In the genomic region with DNA sequence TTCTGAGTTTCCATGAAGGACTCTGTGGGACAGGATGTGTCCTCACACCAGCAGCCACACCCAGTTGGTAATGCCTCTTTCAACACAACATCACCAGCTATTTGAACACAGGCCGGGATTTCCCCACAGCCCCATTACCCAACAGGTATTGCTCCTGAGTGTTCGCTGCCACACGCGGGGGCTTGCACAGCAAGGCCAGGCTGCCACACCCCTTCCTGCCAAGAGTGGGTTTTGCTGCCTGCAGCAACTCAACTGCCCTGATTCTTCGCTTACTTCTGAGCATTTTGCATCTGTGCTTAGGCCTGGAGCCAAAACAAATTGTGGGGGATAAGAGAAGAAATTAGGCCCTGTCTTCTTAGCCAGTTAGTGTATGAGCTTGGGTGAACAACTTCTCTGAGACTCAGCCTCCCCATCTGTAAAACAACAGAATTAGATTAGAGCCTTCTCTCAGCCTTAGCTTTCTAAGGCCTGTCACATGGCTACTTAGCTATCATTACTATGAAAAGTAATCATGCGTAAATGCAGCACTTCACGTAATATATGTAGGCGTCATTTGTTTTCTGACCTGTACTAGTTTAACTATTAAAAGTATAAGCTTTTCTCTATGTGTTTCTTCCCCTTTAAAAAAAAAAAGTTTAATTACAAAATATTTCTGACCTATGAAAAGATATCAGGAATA, we compare ENCODE assay signal across 9 cellular contexts. TPM values are rescaled to one million over a fixed set of nuclear protein-coding genes. Genes with fewer than 3 reads are reported as not detected.
DNase-seq lines count a peak whose midpoint lies in the region; ATAC-seq, FAIRE-seq and TF ChIP-seq lines count a peak whose summit lies in the region.
"Had no signal": no experiment of that assay in that cellular context is flagged by ENCODE, and none has a peak within 500 bp of the region (broad histone marks: within the 10 kb centered on the region; RNA-seq: fewer than 3 reads in every experiment).

No MANE protein-coding gene starts in this region.

- H3K36me3 ChIP-seq in breast epithelium (no peaks in the 10 kb centered on the region), esophagus muscularis mucosa (no peaks in the 10 kb centered on the region)
- H3K36me3 ChIP-seq: BE2C had no signal

- CTCF ChIA-PET in MCF 10A (lab: Yijun Ruan, JAX) = interaction anchor here (0.5 to 6.0 kb wide), 39 partner anchors 10 to 690 kb away, joined by 3 to 76 read pairs (median 5); a partner anchor contains a TSS

- no peak overlapping the region for H3K4me3 ChIP-seq in breast epithelium
- H3K4me3 ChIP-seq in esophagus muscularis mucosa = no peak overlapping the region

- H3K27ac ChIP-seq in breast epithelium = no peak overlapping the region
- H3K27ac ChIP-seq in esophagus muscularis mucosa (replicated peaks in 1 of 4) = no peak overlapping the region

- POLR2A ChIA-PET in MCF 10A (lab: Yijun Ruan, JAX) = interaction anchor here (0.6 to 4.0 kb wide), 28 partner anchors 9 to 191 kb away, joined by 3 to 34 read pairs (median 4); a partner anchor contains a TSS

- no peak for FAIRE-seq in urothelium cell line (lab: Jason Lieb, UNC)

- no peaks in the 10 kb centered on the region for H3K9me3 Mint-ChIP-seq in MCF 10A (ENCODE audit: unreplicated experiment)

- TF ChIP-seq EP300 in esophagus muscularis mucosa (IDR thresholded peaks at IDR 0.05) = no peak

- peak; percentile 45 for ATAC-seq in left lobe of liver
- no peak for ATAC-seq in HG02981 (IDR thresholded peaks at IDR 0.05; ENCODE audit: unreplicated experiment)

- H3K9me3 ChIP-seq in breast epithelium = no peaks in the 10 kb centered on the region
- H3K9me3 ChIP-seq in esophagus muscularis mucosa = no peaks in the 10 kb centered on the region
- H3K9me3 ChIP-seq: BE2C had no signal

- no peaks in the 10 kb centered on the region for H3K36me3 Mint-ChIP-seq in MCF 10A (ENCODE audit: insufficient read depth, unreplicated experiment)

- no peak for TF ChIP-seq POLR2A in breast epithelium (IDR thresholded peaks at IDR 0.05)
- no peak for TF ChIP-seq POLR2A in esophagus muscularis mucosa (IDR thresholded peaks at IDR 0.05; ENCODE audit: low read depth)

- peak overlapping the region; percentile 97 for H3K27ac Mint-ChIP-seq in MCF 10A (ENCODE audit: low read depth, unreplicated experiment)

- no peak for TF ChIP-seq CTCF in MCF 10A (IDR thresholded peaks at IDR 0.05; ENCODE audit: unreplicated experiment)
- no peak for TF ChIP-seq CTCF in breast epithelium (IDR thresholded peaks at IDR 0.05)
- no peak for TF ChIP-seq CTCF in esophagus muscularis mucosa (IDR thresholded peaks at IDR 0.05)

- 71% methylated on average over 8 of the region's 8 CpGs for WGBS in esophagus muscularis mucosa

- intact Hi-C loops in MCF 10A (cut with micrococcal nuclease) = loop anchor here (1.0 to 10.0 kb wide), 6 partner anchors 19 to 693 kb away; a partner anchor contains a TSS
- intact Hi-C loops in breast epithelium (cut with DNase I; ENCODE audit: low total_unique reads) = no loop called here
- intact Hi-C loops in esophagus muscularis mucosa (cut with DNase I) = loop anchor here (2.0 to 5.0 kb wide), 3 partner anchors 55 to 130 kb away; a partner anchor contains a TSS

- H3K4me1 ChIP-seq in breast epithelium (no peaks in the 10 kb centered on the region), esophagus muscularis mucosa (peaks cover 3 to 17% (median 8%) of the 10 kb centered on the region in 4 donors)
- H3K4me1 ChIP-seq: BE2C had no signal

- H3K27me3 ChIP-seq in breast epithelium = no peaks in the 10 kb centered on the region
- no peaks in the 10 kb centered on the region for H3K27me3 ChIP-seq in esophagus muscularis mucosa
- H3K27me3 ChIP-seq: BE2C had no signal

- peak overlapping the region; percentile 46 for H3K4me3 Mint-ChIP-seq in MCF 10A (ENCODE audit: unreplicated experiment)

- no peaks in the 10 kb centered on the region for H3K27me3 Mint-ChIP-seq in MCF 10A (ENCODE audit: insufficient read depth, unreplicated experiment)

- peak; percentile 97 for DNase-seq in MCF 10A (ENCODE audit: unreplicated experiment)
- no peak for DNase-seq in breast epithelium (ENCODE audit: low spot score in 2 of 2)
- DNase-seq in activated T-helper 9 cell treated with anti-CD3 and anti-CD28 coated beads, Interleukin-2, amount 50 U/mL, for 16 hours (ENCODE audit: low read depth) = peak; percentile 26
- DNase-seq in left lobe of liver (ENCODE audit: low spot score) = peak; percentile 67
- peak; percentile 74 for DNase-seq in ureter (ENCODE audit: low spot score)
- DNase-seq in urothelium cell line (ENCODE audit: low spot score) = no peak
- DNase-seq in esophagus muscularis mucosa (ENCODE audit: extremely low spot score) = no peak
- DNase-seq: BE2C had no signal

- no TSS peak for BruUV-seq in MCF 10A (replicated peaks; lab: Mats Ljungman, UMichigan)

- H3K4me1 Mint-ChIP-seq in MCF 10A (ENCODE audit: insufficient read depth, unreplicated experiment) = peaks cover 15% of the 10 kb centered on the region

RNA-seq across cellular contexts. Expression of a gene that starts 20.0 kb away (rescaled TPM):
- total RNA-seq in MCF 10A (2022) = 101 and 118 TPM in 2 replicates
- 10 to 100 TPM; 22.0 to 39.3 (median 30.9) TPM for total RNA-seq in breast epithelium
- 22.6 TPM for total RNA-seq in left lobe of liver
- 39.7 TPM for total RNA-seq in ureter
- 10 to 100 TPM; 28.7 to 51.6 (median 38.8) TPM for total RNA-seq in esophagus muscularis mucosa

Comparison
In these comparisons a context has a peak if more than half of its experiments do, and no peak if none do; other contexts are left out.
1. DNase-seq: peak in MCF 10A (single experiment), activated T-helper 9 cell treated with anti-CD3 and anti-CD28 coated beads, Interleukin-2, amount 50 U/mL, for 16 hours (single experiment), left lobe of liver (single experiment) and ureter (single experiment); none in breast epithelium (0 of 2), urothelium cell line (single experiment) and esophagus muscularis mucosa (single experiment).